8 cellular contexts compared by ENCODE assay signal in genomic region chr12:47949441-47950341, GRCh38. TPM values are rescaled to one million over a fixed set of nuclear protein-coding genes. Genes with fewer than 3 reads are reported as not detected.
DNase-seq lines count a peak whose midpoint lies in the region; ATAC-seq and TF ChIP-seq lines count a peak whose summit lies in the region.

No MANE protein-coding gene starts in this region.

- H3K27ac ChIP-seq in sigmoid colon: no peak overlapping the region

- no peak for TF ChIP-seq POLR2A in sigmoid colon (IDR thresholded peaks at IDR 0.05)

- intact Hi-C loops in sigmoid colon (cut with DNase I): loop anchor here (2.0 kb wide), 1 partner anchor 79 kb away; no protein-coding TSS in a partner anchor

- H3K9me3 ChIP-seq in sigmoid colon: no peaks in the 10 kb centered on the region

- TF ChIP-seq EP300 in sigmoid colon (IDR thresholded peaks at IDR 0.05): no peak

- ATAC-seq in GM18867 (IDR thresholded peaks at IDR 0.05; ENCODE audit: unreplicated experiment) (peak; percentile 71), HG03097 (IDR thresholded peaks at IDR 0.05; ENCODE audit: low FRiP score, unreplicated experiment) (no peak)

- TF ChIP-seq CTCF in astrocyte of the spinal cord (IDR thresholded peaks at IDR 0.05; ENCODE audit: low read depth, low read length): peak; percentile 96
- peak; percentile 34 to 82 (median 71) for TF ChIP-seq CTCF in sigmoid colon (IDR thresholded peaks at IDR 0.05)

- peaks cover 0 to 8% (median 6%) of the 10 kb centered on the region in 4 donors for H3K4me1 ChIP-seq in sigmoid colon

- 12 to 53% methylated on average over 32 of the region's 32 CpGs for WGBS in sigmoid colon, 2 donors

- no peaks in the 10 kb centered on the region for H3K27me3 ChIP-seq in sigmoid colon

- H3K4me3 ChIP-seq in astrocyte of the spinal cord (ENCODE audit: low read depth, low read length) (no peak overlapping the region), sigmoid colon (no peak overlapping the region)

- no peaks in the 10 kb centered on the region for H3K36me3 ChIP-seq in sigmoid colon

- in situ Hi-C loops in astrocyte of the spinal cord (cut with HindIII; ENCODE audit: low sequenced_read_pairs): no loop called here

- DNase-seq in AG08396 (ENCODE audit: low spot score) (peak; percentile 93), NCI-H128 (lab: John Stamatoyannopoulos, UW; ENCODE audit: unreplicated experiment) (peak; percentile 14), SW480 (ENCODE audit: low spot score) (peak; percentile 79), astrocyte of the spinal cord (ENCODE audit: low read depth, low spot score) (peak; percentile 82), hepatic stellate cell (ENCODE audit: low spot score) (peak; percentile 90), sigmoid colon (peak; percentile 86)

RNA-seq across cellular contexts. Expression of gene TMEM106C, which starts 13.7 kb away (rescaled TPM):
- total RNA-seq in sigmoid colon: 100 to 1,000 TPM in 2 of 4 donors, 10 to 100 TPM in 2; 46.2 to 122 (median 92.2) TPM
- 100 to 1,000 TPM; 145 to 199 (median 169) TPM for polyA plus RNA-seq in sigmoid colon

RNA-seq across cellular contexts. Expression of gene VDR, which starts 44.9 kb away (rescaled TPM):
- total RNA-seq in sigmoid colon: 1 to 10 TPM in 3 of 4 donors, under 1 TPM in 1; 0.71 to 2.5 (median 1.5) TPM
- 10 to 100 TPM; 36.0 to 69.1 (median 60.5) TPM for polyA plus RNA-seq in sigmoid colon

RNA-seq across cellular contexts. Expression of gene COL2A1, which starts 54.6 kb away (rescaled TPM):
- total RNA-seq in sigmoid colon: not detected
- under 1 TPM in 2 of 3 donors, not detected in 1; 0.17 to 0.60 TPM for polyA plus RNA-seq in sigmoid colon

Comparison
In these comparisons a context has a peak if more than half of its experiments do, and no peak if none do; other contexts are left out.
1. DNase-seq: peak in every context shown above with its lines; median percentile 93 in AG08396; 90 in hepatic stellate cell; 86 in sigmoid colon; 82 in astrocyte of the spinal cord; 79 in SW480; 14 in NCI-H128.